Comparison of ENCODE assay signal across 8 cellular contexts in the genomic region with DNA sequence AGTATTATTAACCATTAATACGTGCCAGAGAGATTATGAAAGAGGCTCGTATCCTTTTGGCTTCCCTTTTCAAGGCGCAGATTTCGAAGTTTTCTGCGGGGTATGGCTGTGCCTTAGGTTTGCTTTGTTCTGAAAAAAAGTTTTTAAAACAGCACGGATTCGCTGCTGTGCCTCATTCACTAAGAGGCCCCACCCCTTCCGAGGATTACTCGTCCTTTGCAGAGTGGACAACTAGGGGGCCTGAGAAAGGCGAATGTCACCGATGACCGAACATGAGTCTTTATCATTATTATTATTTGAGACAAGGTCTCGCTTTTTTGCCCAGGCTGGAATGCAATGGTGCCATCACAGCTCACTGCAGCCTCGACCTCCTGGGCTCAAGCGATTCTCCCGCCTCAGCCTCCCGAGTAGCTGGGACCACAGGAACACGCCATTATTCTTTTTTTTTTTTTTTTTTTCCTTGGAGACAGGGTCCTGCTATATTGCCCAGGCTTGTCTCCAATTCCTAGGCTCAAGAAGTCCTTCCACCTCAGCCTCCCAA. TPM values are rescaled to one million over a fixed set of nuclear protein-coding genes. Genes with fewer than 3 reads are reported as not detected.
A peak's percentile ranks its signal among the peaks of the same experiment; 100 is the strongest.
DNase-seq lines count a peak whose midpoint lies in the region; ATAC-seq and TF ChIP-seq lines count a peak whose summit lies in the region.

No MANE protein-coding gene starts in this region.

- peaks cover 23% of the 10 kb centered on the region for H3K4me1 Mint-ChIP-seq in activated CD8-positive, alpha-beta T cell treated with anti-CD3 and anti-CD28 coated beads, Interleukin-2, amount 10 ng/mL, durations not matched to agents 7 days and 5 days (ENCODE audit: low read depth)
- peaks cover 14 to 15% of the 10 kb centered on the region in 2 donors for H3K4me1 Mint-ChIP-seq in natural killer cell

- H3K27ac Mint-ChIP-seq in activated CD8-positive, alpha-beta T cell treated with anti-CD3 and anti-CD28 coated beads, Interleukin-2, amount 10 ng/mL, durations not matched to agents 7 days and 5 days, result peak overlapping the region; percentile 91
- peak overlapping the region; percentile 95 to 97 for H3K27ac Mint-ChIP-seq in natural killer cell

- peak overlapping the region; percentile 93 for H3K4me3 ChIP-seq in fibroblast of the aortic adventitia (ENCODE audit: low read depth, low read length)

- CTCF ChIA-PET in activated CD8-positive, alpha-beta T cell treated with anti-CD3 and anti-CD28 coated beads, Interleukin-2, amount 10 ng/mL, durations not matched to agents 7 days and 5 days (lab: Charles Lee), result interaction anchor here (1.0 to 2.7 kb wide), 2 partner anchors 8 to 33 kb away, joined by 4 to 11 read pairs; no protein-coding TSS in a partner anchor

- peak; percentile 16 for ATAC-seq in GM21390 (IDR thresholded peaks at IDR 0.05; ENCODE audit: unreplicated experiment)
- ATAC-seq in activated CD8-positive, alpha-beta T cell treated with anti-CD3 and anti-CD28 coated beads, Interleukin-2, amount 10 ng/mL, durations not matched to agents 7 days and 5 days, result peak; percentile 29
- peak; percentile 28 to 42 (median 35) for ATAC-seq in natural killer cell

- H3K27me3 Mint-ChIP-seq in activated CD8-positive, alpha-beta T cell treated with anti-CD3 and anti-CD28 coated beads, Interleukin-2, amount 10 ng/mL, durations not matched to agents 7 days and 5 days (ENCODE audit: low read depth), result no peaks in the 10 kb centered on the region
- no peaks in the 10 kb centered on the region for H3K27me3 Mint-ChIP-seq in natural killer cell (ENCODE audit: low read depth in 2 of 2)

- DNase-seq in DMS53 (lab: John Stamatoyannopoulos, UW) (peak; percentile 57), DMS53 treated with DMSO at 0.1 percent for 48 hours (lab: John Stamatoyannopoulos, UW; ENCODE audit: unreplicated experiment) (no peak), Kasumi-1 (lab: John Stamatoyannopoulos, UW) (peak; percentile 34 to 56), fibroblast of the aortic adventitia (ENCODE audit: low read depth) (peak; percentile 84), natural killer cell (no peak), NCI-H524 treated with DMSO at 0.1 percent for 48 hours (lab: John Stamatoyannopoulos, UW) (no peak)
- peak; percentile 55 for DNase-seq in activated CD8-positive, alpha-beta T cell treated with anti-CD3 and anti-CD28 coated beads, Interleukin-2, amount 10 ng/mL, durations not matched to agents 7 days and 5 days

- peak overlapping the region; percentile 97 for H3K4me3 Mint-ChIP-seq in activated CD8-positive, alpha-beta T cell treated with anti-CD3 and anti-CD28 coated beads, Interleukin-2, amount 10 ng/mL, durations not matched to agents 7 days and 5 days
- H3K4me3 Mint-ChIP-seq in natural killer cell, result peak overlapping the region; percentile 90

- peaks cover 29% of the 10 kb centered on the region for H3K36me3 Mint-ChIP-seq in activated CD8-positive, alpha-beta T cell treated with anti-CD3 and anti-CD28 coated beads, Interleukin-2, amount 10 ng/mL, durations not matched to agents 7 days and 5 days (ENCODE audit: low read depth)
- no peaks in the 10 kb centered on the region for H3K36me3 Mint-ChIP-seq in natural killer cell

- POLR2A ChIA-PET in activated CD8-positive, alpha-beta T cell treated with anti-CD3 and anti-CD28 coated beads, Interleukin-2, amount 10 ng/mL, durations not matched to agents 7 days and 5 days (lab: Charles Lee), result interaction anchor here (0.6 to 2.7 kb wide), 22 partner anchors 8 to 936 kb away, joined by 3 to 45 read pairs (median 4); a partner anchor contains a TSS

- H3K9me3 Mint-ChIP-seq in activated CD8-positive, alpha-beta T cell treated with anti-CD3 and anti-CD28 coated beads, Interleukin-2, amount 10 ng/mL, durations not matched to agents 7 days and 5 days (ENCODE audit: insufficient read depth), result no peaks in the 10 kb centered on the region
- no peaks in the 10 kb centered on the region for H3K9me3 Mint-ChIP-seq in natural killer cell

- TF ChIP-seq CTCF in fibroblast of the aortic adventitia (IDR thresholded peaks at IDR 0.05; ENCODE audit: insufficient read depth, low read length) (peak; percentile 35), natural killer cell (IDR thresholded peaks at IDR 0.05) (no peak)

- intact Hi-C loops in natural killer cell (cut with micrococcal nuclease), result loop anchor here (1.0 to 5.0 kb wide), 4 partner anchors 31 to 109 kb away; a partner anchor contains a TSS

RNA-seq across cellular contexts. Expression of a gene that starts 0.7 kb away (rescaled TPM):
- total RNA-seq in activated CD8-positive, alpha-beta T cell treated with anti-CD3 and anti-CD28 coated beads, Interleukin-2, amount 10 ng/mL, durations not matched to agents 7 days and 5 days, result 100 to 1,000 TPM; 235 to 238 TPM
- total RNA-seq in fibroblast of the aortic adventitia (ENCODE audit: low replicate concordance) (92.0 and 193 TPM in 2 replicates), natural killer cell (10 to 100 TPM; 50.4 to 63.3 (median 52.2) TPM)

RNA-seq across cellular contexts. Expression of a gene that starts 31.4 kb away (rescaled TPM):
- total RNA-seq in activated CD8-positive, alpha-beta T cell treated with anti-CD3 and anti-CD28 coated beads, Interleukin-2, amount 10 ng/mL, durations not matched to agents 7 days and 5 days, result 100 to 1,000 TPM; 112 to 113 TPM
- 25.3 and 84.1 TPM in 2 replicates for total RNA-seq in fibroblast of the aortic adventitia (ENCODE audit: low replicate concordance)
- 100 to 1,000 TPM; 128 to 155 (median 137) TPM for total RNA-seq in natural killer cell

RNA-seq across cellular contexts. Expression of a gene that starts 36.3 kb away (rescaled TPM):
- total RNA-seq in activated CD8-positive, alpha-beta T cell treated with anti-CD3 and anti-CD28 coated beads, Interleukin-2, amount 10 ng/mL, durations not matched to agents 7 days and 5 days, result 10 to 100 TPM in 1 of 2 experiments, 1 to 10 TPM in 1; 9.7 to 11.1 TPM
- 26.1 and 36.1 TPM in 2 replicates for total RNA-seq in fibroblast of the aortic adventitia (ENCODE audit: low replicate concordance)
- 10 to 100 TPM; 17.1 to 29.1 (median 26.4) TPM for total RNA-seq in natural killer cell

Comparison
In these comparisons a context has a peak if more than half of its experiments do, and no peak if none do; other contexts are left out.
1. DNase-seq: peak in DMS53 (single experiment), Kasumi-1 (2 of 2), activated CD8-positive, alpha-beta T cell treated with anti-CD3 and anti-CD28 coated beads, Interleukin-2, amount 10 ng/mL, durations not matched to agents 7 days and 5 days (single experiment) and fibroblast of the aortic adventitia (single experiment); none in DMS53 treated with DMSO at 0.1 percent for 48 hours (single experiment), natural killer cell (single experiment) and NCI-H524 treated with DMSO at 0.1 percent for 48 hours (single experiment).
2. Peak in every context shown above with its lines, with median percentiles within 50 percentile points of each other: ATAC-seq.